In the genomic region with DNA sequence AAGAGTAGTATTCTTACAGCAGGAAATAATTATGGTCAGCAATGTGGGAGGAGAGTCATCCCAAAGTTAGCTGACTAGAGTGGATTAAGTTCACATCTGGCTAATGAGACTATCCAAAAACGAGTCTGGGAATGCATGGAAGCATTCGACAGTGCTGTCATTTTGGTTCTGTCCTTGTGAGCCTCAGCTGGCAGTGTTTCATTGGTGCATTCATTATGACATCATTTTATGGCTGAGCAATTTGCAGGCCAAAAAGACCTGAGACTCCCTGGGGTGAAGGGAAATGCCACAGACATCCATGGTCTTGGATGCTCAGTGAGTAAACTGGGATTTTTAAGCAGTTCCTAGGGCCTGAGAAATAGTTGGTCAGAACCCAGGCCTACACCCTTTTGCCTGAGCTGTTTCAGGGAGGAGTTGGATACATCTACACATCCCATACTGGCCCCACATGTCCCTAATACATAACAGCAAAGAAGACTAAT, we compare ENCODE assay signal across 19 cellular contexts.
DNase-seq lines count a peak whose midpoint lies in the region; ATAC-seq and TF ChIP-seq lines count a peak whose summit lies in the region.
"Had no signal": no experiment of that assay in that cellular context is flagged by ENCODE, and none has a peak within 500 bp of the region (broad histone marks: within the 10 kb centered on the region; RNA-seq: fewer than 3 reads in every experiment).

No MANE protein-coding gene starts in this region.

- no peaks in the 10 kb centered on the region for H3K79me2 ChIP-seq in osteoblast (ENCODE audit: insufficient read depth, low read length)

- no peaks in the 10 kb centered on the region for H3K36me3 Mint-ChIP-seq in progenitor cell of endocrine pancreas (ENCODE audit: insufficient read depth)
- H3K36me3 Mint-ChIP-seq: natural killer cell had no signal

- H3K27ac Mint-ChIP-seq in progenitor cell of endocrine pancreas = no peak overlapping the region
- H3K27ac Mint-ChIP-seq: activated CD4-positive, alpha-beta T cell treated with anti-CD3 and anti-CD28 coated beads, Interleukin-2, amount 10 ng/mL, durations not matched to agents 24 days and 14 days; activated T-cell treated with anti-CD3 and anti-CD28 coated beads, Interleukin-2, amount 50 U/mL, for 72 hours; natural killer cell; stimulated activated naive B cell treated with anti-CD40 and anti-IgM and Interleukin-4, amounts not matched to agents 10 μg/mL and 1 μg/mL and 100 μg/mL, for 72 hours had no signal

- peak overlapping the region; percentile 3 for H3K4me2 ChIP-seq in osteoblast (ENCODE audit: insufficient read depth, low read length)

- DNase-seq in EH (ENCODE audit: low read depth) = peak; percentile 100
- DNase-seq in LHCN-M2 (ENCODE audit: low read depth) = peak; percentile 74
- DNase-seq in epidermal melanocyte (ENCODE audit: insufficient read length, low spot score) = peak; percentile 44
- DNase-seq in osteoblast (ENCODE audit: insufficient read length, low spot score, missing footprints) = peak; percentile 63
- no peak for DNase-seq in progenitor cell of endocrine pancreas (ENCODE audit: low spot score, unreplicated experiment)
- no peak for DNase-seq in NCI-H1105 (lab: John Stamatoyannopoulos, UW)
- DNase-seq in NCI-H2171 (lab: John Stamatoyannopoulos, UW) = no peak
- DNase-seq: activated CD4-positive, alpha-beta T cell treated with anti-CD3 and anti-CD28 coated beads, Interleukin-2, amount 10 ng/mL, durations not matched to agents 24 days and 14 days; activated T-cell treated with anti-CD3 and anti-CD28 coated beads, Interleukin-2, amount 50 U/mL, for 72 hours; amygdala; effector CD8-positive, alpha-beta T cell; GF-D8; kidney glomerular epithelial cell; MM.1S; natural killer cell; NCI-H2107; right cardiac atrium; stimulated activated naive B cell treated with anti-CD40 and anti-IgM and Interleukin-4, amounts not matched to agents 10 μg/mL and 1 μg/mL and 100 μg/mL, for 72 hours had no signal

- no peaks in the 10 kb centered on the region for H3K27me3 Mint-ChIP-seq in progenitor cell of endocrine pancreas
- H3K27me3 Mint-ChIP-seq: activated CD4-positive, alpha-beta T cell treated with anti-CD3 and anti-CD28 coated beads, Interleukin-2, amount 10 ng/mL, durations not matched to agents 24 days and 14 days; stimulated activated naive B cell treated with anti-CD40 and anti-IgM and Interleukin-4, amounts not matched to agents 10 μg/mL and 1 μg/mL and 100 μg/mL, for 72 hours had no signal

- no peak for ATAC-seq in HG03025 (IDR thresholded peaks at IDR 0.05; ENCODE audit: low FRiP score, unreplicated experiment)
- ATAC-seq: activated T-cell treated with anti-CD3 and anti-CD28 coated beads, Interleukin-2, amount 50 U/mL, for 72 hours; natural killer cell; stimulated activated naive B cell treated with anti-CD40 and anti-IgM and Interleukin-4, amounts not matched to agents 10 μg/mL and 1 μg/mL and 100 μg/mL, for 72 hours had no signal

- H2AFZ ChIP-seq in osteoblast (ENCODE audit: low read length) = peak overlapping the region; percentile 20

- no peak overlapping the region for H3K4me3 ChIP-seq in osteoblast (ENCODE audit: insufficient read depth, low read length)

- H3K27me3 ChIP-seq in osteoblast (ENCODE audit: insufficient read depth, low read length) = no peaks in the 10 kb centered on the region

- H3K4me3 Mint-ChIP-seq in progenitor cell of endocrine pancreas (ENCODE audit: low read depth) = no peak overlapping the region
- H3K4me3 Mint-ChIP-seq: activated CD4-positive, alpha-beta T cell treated with anti-CD3 and anti-CD28 coated beads, Interleukin-2, amount 10 ng/mL, durations not matched to agents 24 days and 14 days; activated T-cell treated with anti-CD3 and anti-CD28 coated beads, Interleukin-2, amount 50 U/mL, for 72 hours; natural killer cell; stimulated activated naive B cell treated with anti-CD40 and anti-IgM and Interleukin-4, amounts not matched to agents 10 μg/mL and 1 μg/mL and 100 μg/mL, for 72 hours had no signal

- no peaks in the 10 kb centered on the region for H3K9me3 ChIP-seq in osteoblast (ENCODE audit: low read depth, low read length)

- no peaks in the 10 kb centered on the region for H3K9me3 Mint-ChIP-seq in progenitor cell of endocrine pancreas (ENCODE audit: low read depth)
- H3K9me3 Mint-ChIP-seq: activated CD4-positive, alpha-beta T cell treated with anti-CD3 and anti-CD28 coated beads, Interleukin-2, amount 10 ng/mL, durations not matched to agents 24 days and 14 days had no signal

- TF ChIP-seq CTCF in osteoblast (IDR thresholded peaks at IDR 0.05; ENCODE audit: extremely low read depth, low read depth, low read length) = no peak
- TF ChIP-seq CTCF in progenitor cell of endocrine pancreas (IDR thresholded peaks at IDR 0.05; ENCODE audit: unreplicated experiment) = no peak

- H3K36me3 ChIP-seq in osteoblast (ENCODE audit: insufficient read depth, low read length) = no peaks in the 10 kb centered on the region

- H3K4me1 Mint-ChIP-seq in progenitor cell of endocrine pancreas (ENCODE audit: low read depth) = no peaks in the 10 kb centered on the region
- H3K4me1 Mint-ChIP-seq: activated CD4-positive, alpha-beta T cell treated with anti-CD3 and anti-CD28 coated beads, Interleukin-2, amount 10 ng/mL, durations not matched to agents 24 days and 14 days; natural killer cell had no signal

- H3K4me1 ChIP-seq in osteoblast (ENCODE audit: insufficient read depth, low read length) = peaks cover 31% of the 10 kb centered on the region

- peak overlapping the region; percentile 94 for H3K27ac ChIP-seq in osteoblast (ENCODE audit: low read depth, low read length)

- H4K20me1 ChIP-seq in osteoblast (ENCODE audit: insufficient read depth, low read length) = no peaks in the 10 kb centered on the region

Comparison
In these comparisons a context has a peak if more than half of its experiments do, and no peak if none do; other contexts are left out.
1. DNase-seq: peak in EH (single experiment), LHCN-M2 (single experiment), epidermal melanocyte (single experiment) and osteoblast (single experiment); none in progenitor cell of endocrine pancreas (single experiment), NCI-H1105 (single experiment) and NCI-H2171 (single experiment).